Comparison of ENCODE assay signal across 8 cellular contexts in the genomic region with DNA sequence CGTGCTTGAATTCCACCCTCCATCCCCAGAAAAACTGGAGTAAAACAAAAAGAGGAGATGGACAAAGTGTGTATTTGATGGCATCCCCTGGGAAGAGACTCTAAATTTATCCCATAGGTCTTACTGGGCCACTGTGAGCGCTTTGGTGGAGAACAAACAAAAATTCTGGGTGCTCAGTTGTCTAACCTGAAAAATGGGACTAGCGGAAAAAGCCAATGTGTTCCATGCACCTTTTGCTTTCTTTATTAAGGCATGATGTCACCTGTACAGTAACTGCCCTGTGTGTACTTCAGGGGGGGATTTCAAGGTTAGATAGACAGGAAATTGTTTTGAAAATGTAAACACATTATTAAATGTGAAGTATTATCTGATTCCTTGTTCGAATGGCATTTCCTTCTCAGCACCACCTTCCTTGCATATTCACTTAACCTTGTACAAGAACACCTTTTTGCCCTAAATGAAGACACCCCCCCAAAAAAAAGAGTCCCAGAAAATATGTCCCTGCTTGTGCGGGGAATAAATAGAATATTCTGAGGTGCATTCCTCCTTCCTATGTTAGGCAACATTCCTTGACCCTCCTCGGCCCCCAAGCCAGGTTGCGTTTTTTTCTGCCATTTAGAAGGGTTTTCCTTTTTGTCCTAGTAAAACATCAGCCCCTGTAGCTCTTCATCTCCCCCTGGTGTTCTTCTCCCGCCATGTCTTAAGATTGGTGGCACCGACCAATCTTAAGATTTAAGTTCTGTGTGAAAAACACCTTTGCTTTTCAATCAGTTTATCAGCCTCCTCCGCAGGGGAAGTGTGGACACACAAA. TPM values are rescaled to one million over a fixed set of nuclear protein-coding genes. Genes with fewer than 3 reads are reported as not detected.
A peak's percentile ranks its signal among the peaks of the same experiment; 100 is the strongest.
DNase-seq lines count a peak whose midpoint lies in the region; ATAC-seq and TF ChIP-seq lines count a peak whose summit lies in the region.

No MANE protein-coding gene starts in this region.

- peak overlapping the region; percentile 75 for H3K4me3 Mint-ChIP-seq in MCF 10A (ENCODE audit: unreplicated experiment)

- peak; percentile 83 for TF ChIP-seq CTCF in GM12873 (IDR thresholded peaks at IDR 0.05; ENCODE audit: insufficient read depth, low read depth, low read length, missing control alignments)
- peak; percentile 74 for TF ChIP-seq CTCF in MCF 10A (IDR thresholded peaks at IDR 0.05; ENCODE audit: unreplicated experiment)

- intact Hi-C loops in MCF 10A (cut with micrococcal nuclease) = loop anchor here (1.0 to 5.0 kb wide), 5 partner anchors 55 to 704 kb away; no protein-coding TSS in a partner anchor

- in situ Hi-C loops in KBM-7 (cut with MboI; ENCODE audit: low pct_unique_long_range_greater_than_20kb, low sequenced_read_pairs) = no loop called here

- CTCF ChIA-PET in MCF 10A (lab: Yijun Ruan, JAX) = interaction anchor here (0.6 to 7.3 kb wide), 55 partner anchors 8 to 1080 kb away, joined by 3 to 197 read pairs (median 5); no protein-coding TSS in a partner anchor

- peaks cover 44% of the 10 kb centered on the region for H3K4me1 Mint-ChIP-seq in MCF 10A (ENCODE audit: insufficient read depth, unreplicated experiment)

- H3K27me3 Mint-ChIP-seq in MCF 10A (ENCODE audit: insufficient read depth, unreplicated experiment) = no peaks in the 10 kb centered on the region

- ATAC-seq in HG03280 (IDR thresholded peaks at IDR 0.05; ENCODE audit: unreplicated experiment) (no peak), HG03565 (IDR thresholded peaks at IDR 0.05; ENCODE audit: unreplicated experiment) (no peak)

- peaks cover 10% of the 10 kb centered on the region for H3K36me3 Mint-ChIP-seq in MCF 10A (ENCODE audit: insufficient read depth, unreplicated experiment)

- BruUV-seq in MCF 10A (replicated peaks; lab: Mats Ljungman, UMichigan) = no TSS peak

- no peaks in the 10 kb centered on the region for H3K9me3 Mint-ChIP-seq in MCF 10A (ENCODE audit: unreplicated experiment)

- DNase-seq in KBM-7 (peak; percentile 69), T-helper 2 cell (peak in 3 of 5 experiments; percentile 12 to 51 (median 19)), MCF 10A (ENCODE audit: unreplicated experiment) (peak; percentile 83), islet precursor cell (peak; percentile 85)
- DNase-seq in stimulated activated CD4-positive, alpha-beta T cell treated with anti-CD3 and anti-CD28 coated beads, Interleukin-12 subunit alpha, Interleukin-12 subunit beta, amount 100 ng/mL, for 4 hours = peak; percentile 40

- POLR2A ChIA-PET in MCF 10A (lab: Yijun Ruan, JAX) = interaction anchor here (0.6 to 21.2 kb wide), 37 partner anchors 9 to 647 kb away, joined by 3 to 371 read pairs (median 6); a partner anchor contains a TSS

- peak overlapping the region; percentile 60 for H3K27ac Mint-ChIP-seq in MCF 10A (ENCODE audit: low read depth, unreplicated experiment)

RNA-seq across cellular contexts. Expression of a gene that starts 1.1 kb away (rescaled TPM):
- total RNA-seq in MCF 10A (2022) = 1.2 and 2.7 TPM in 2 replicates

Comparison
In these comparisons a context has a peak if more than half of its experiments do, and no peak if none do; other contexts are left out.
1. DNase-seq: peak in every context shown above with its lines; median percentile 85 in islet precursor cell; 83 in MCF 10A; 69 in KBM-7; 40 in stimulated activated CD4-positive, alpha-beta T cell treated with anti-CD3 and anti-CD28 coated beads, Interleukin-12 subunit alpha, Interleukin-12 subunit beta, amount 100 ng/mL, for 4 hours; 19 in T-helper 2 cell.